Comparison of ENCODE assay signal across 9 cellular contexts in the genomic region with DNA sequence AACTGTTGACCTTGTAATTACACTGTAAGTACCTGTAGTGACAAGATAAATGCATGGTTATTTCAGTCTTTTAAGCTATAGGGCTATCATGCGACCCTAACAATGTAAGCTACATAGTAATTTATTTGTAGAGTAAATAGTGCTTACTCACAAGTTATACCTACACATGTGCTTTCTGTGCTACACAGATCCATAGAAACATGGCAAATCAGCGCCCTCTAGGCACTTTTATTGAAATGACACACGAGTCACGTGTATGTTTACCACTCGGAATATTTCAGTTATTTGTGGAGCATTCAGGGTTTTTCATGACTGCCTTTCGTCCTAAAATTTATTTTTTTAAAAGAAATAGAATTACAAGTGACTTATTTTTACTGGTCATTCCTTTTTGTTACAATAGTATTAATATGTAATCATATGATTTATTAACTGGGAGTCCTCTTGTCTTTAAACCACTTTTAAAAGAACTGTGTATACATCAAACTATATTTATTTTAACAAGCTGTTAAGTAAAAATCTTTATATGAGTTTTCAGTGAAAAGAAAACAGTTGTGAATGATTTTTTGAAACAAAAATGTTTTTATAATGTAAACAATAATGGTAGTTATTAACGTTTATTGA.
A peak's percentile ranks its signal among the peaks of the same experiment; 100 is the strongest.
DNase-seq lines count a peak whose midpoint lies in the region; ATAC-seq and TF ChIP-seq lines count a peak whose summit lies in the region.
"Had no signal": no experiment of that assay in that cellular context is flagged by ENCODE, and none has a peak within 500 bp of the region (broad histone marks: within the 10 kb centered on the region; RNA-seq: fewer than 3 reads in every experiment).

No MANE protein-coding gene starts in this region.

- H3K36me3 ChIP-seq in fibroblast of lung (ENCODE audit: control insufficient read depth, insufficient read depth, low read length), result no peaks in the 10 kb centered on the region

- no peaks in the 10 kb centered on the region for H3K4me1 ChIP-seq in fibroblast of lung (ENCODE audit: control insufficient read depth, extremely low read depth, insufficient read depth, low read length)

- H3K27me3 Mint-ChIP-seq in CD14-positive monocyte (ENCODE audit: low read depth in 3 of 3), result no peaks in the 10 kb centered on the region
- H3K27me3 Mint-ChIP-seq: IgD-negative memory B cell had no signal

- TF ChIP-seq CTCF in CD14-positive monocyte (IDR thresholded peaks at IDR 0.05), result peak; percentile 56
- peak; percentile 42 for TF ChIP-seq CTCF in HL-60 (IDR thresholded peaks at IDR 0.05; ENCODE audit: insufficient read depth, low read length)
- TF ChIP-seq CTCF in fibroblast of lung (conservative IDR thresholded peaks at IDR 0.05 in 1 of 2, IDR thresholded peaks at IDR 0.05 in 1 of 2; ENCODE audit: low read depth in 1 of 2, low read length in 2 of 2), result peak; percentile 18 to 58

- H3K9me3 ChIP-seq in fibroblast of lung (ENCODE audit: control insufficient read depth, insufficient read depth, low read depth, low read length), result no peaks in the 10 kb centered on the region

- intact Hi-C loops in CD14-positive monocyte (cut with micrococcal nuclease), result no loop called here

- no peak overlapping the region for H3K4me2 ChIP-seq in fibroblast of lung (ENCODE audit: extremely low read depth, insufficient read depth, low read length)

- no peak for DNase-seq in CD14-positive monocyte (ENCODE audit: low spot score)
- peak; percentile 15 to 44 for DNase-seq in HL-60 (ENCODE audit: low read depth in 1 of 2, low spot score in 1 of 2)
- peak; percentile 71 for DNase-seq in RPMI8226
- DNase-seq in fibroblast of lung (ENCODE audit: low read depth in 2 of 2), result peak; percentile 35 to 70
- peak; percentile 14 for DNase-seq in putamen (ENCODE audit: low spot score)
- no peak for DNase-seq in activated CD4-positive, CD25-positive, alpha-beta regulatory T cell (lab: John Stamatoyannopoulos, UW)

- no peaks in the 10 kb centered on the region for H3K4me1 Mint-ChIP-seq in CD14-positive monocyte
- H3K4me1 Mint-ChIP-seq: IgD-negative memory B cell had no signal

- H3K27ac ChIP-seq in HL-60 (replicated peaks) (no peak overlapping the region), fibroblast of lung (ENCODE audit: insufficient read depth, low read length) (no peak overlapping the region)

- no peak overlapping the region for H2AFZ ChIP-seq in fibroblast of lung (ENCODE audit: low read length)

- H3K79me2 ChIP-seq in fibroblast of lung (ENCODE audit: control insufficient read depth, insufficient read depth, low read length), result no peaks in the 10 kb centered on the region

- no peaks in the 10 kb centered on the region for H4K20me1 ChIP-seq in fibroblast of lung (ENCODE audit: control insufficient read depth, extremely low read depth, insufficient read depth, low read length)

- no peaks in the 10 kb centered on the region for H3K27me3 ChIP-seq in HL-60 (ENCODE audit: insufficient read depth, poor library complexity, severe bottlenecking)
- no peaks in the 10 kb centered on the region for H3K27me3 ChIP-seq in fibroblast of lung (ENCODE audit: control insufficient read depth, insufficient read depth, low read length)

- H3K9me3 Mint-ChIP-seq in CD14-positive monocyte, result no peaks in the 10 kb centered on the region

- H3K9ac ChIP-seq in fibroblast of lung (ENCODE audit: insufficient read depth, low read length), result no peak overlapping the region

- H3K27ac Mint-ChIP-seq in CD14-positive monocyte, result no peak overlapping the region
- H3K27ac Mint-ChIP-seq: IgD-negative memory B cell had no signal

- H3K4me3 ChIP-seq in HL-60 (replicated peaks; ENCODE audit: insufficient read depth, low read length) (no peak overlapping the region), fibroblast of lung (replicated peaks in 1 of 4; ENCODE audit: control extremely low read depth in 1 of 4, insufficient read depth in 1 of 4, low read depth in 3 of 4, low read length in 4 of 4) (no peak overlapping the region)

- H3K4me3 Mint-ChIP-seq in CD14-positive monocyte, result no peak overlapping the region
- H3K4me3 Mint-ChIP-seq: IgD-negative memory B cell had no signal

- peak; percentile 82 for ATAC-seq in GM18870 (IDR thresholded peaks at IDR 0.05; ENCODE audit: unreplicated experiment)
- ATAC-seq in GM19324 (IDR thresholded peaks at IDR 0.05; ENCODE audit: low FRiP score, unreplicated experiment), result no peak

- H3K36me3 Mint-ChIP-seq in CD14-positive monocyte, result no peaks in the 10 kb centered on the region
- H3K36me3 Mint-ChIP-seq: IgD-negative memory B cell had no signal

Comparison
In these comparisons a context has a peak if more than half of its experiments do, and no peak if none do; other contexts are left out.
1. DNase-seq: peak in HL-60 (2 of 2), RPMI8226 (single experiment), fibroblast of lung (2 of 2) and putamen (single experiment); none in CD14-positive monocyte (single experiment) and activated CD4-positive, CD25-positive, alpha-beta regulatory T cell (0 of 4).
2. Peak in every context shown above with its lines, with median percentiles within 50 percentile points of each other: CTCF ChIP-seq.